21 cellular contexts compared by ENCODE assay signal in genomic region chr14:79342942-79343341, GRCh38.
"Had no signal": no experiment of that assay in that cellular context is flagged by ENCODE, and none has a peak within 500 bp of the region (broad histone marks: within the 10 kb centered on the region; RNA-seq: fewer than 3 reads in every experiment).

No MANE protein-coding gene starts in this region.

- H3K27ac ChIP-seq: cardiac muscle cell, hepatocyte, ovary, prostate gland, testis, upper lobe of left lung had no signal

- H3K36me3 Mint-ChIP-seq: activated naive CD4-positive, alpha-beta T cell treated with anti-CD3 and anti-CD28 coated beads, Interleukin-2, amount 10 ng/mL, durations not matched to agents 7 days and 5 days; natural killer cell treated with Interleukin-12 subunit alpha and Interleukin-12 subunit beta and Interleukin-15 and Interleukin-18, amount 100 ng/mL, for 72 hours; stimulated activated naive B cell treated with anti-CD40 and anti-IgM and Interleukin-4, amounts not matched to agents 10 μg/mL and 1 μg/mL and 100 μg/mL, for 72 hours had no signal

- H3K4me3 ChIP-seq: cardiac muscle cell, hepatocyte, ovary, prostate gland, testis, upper lobe of left lung had no signal

- H2AFZ ChIP-seq: hepatocyte had no signal

- H3K4me2 ChIP-seq: hepatocyte had no signal

- H3K9me3 ChIP-seq: ovary, prostate gland, testis, upper lobe of left lung had no signal

- ATAC-seq: left ventricle myocardium superior; natural killer cell treated with Interleukin-12 subunit alpha and Interleukin-12 subunit beta and Interleukin-15 and Interleukin-18, amount 100 ng/mL, for 72 hours; stimulated activated naive B cell treated with anti-CD40 and anti-IgM and Interleukin-4, amounts not matched to agents 10 μg/mL and 1 μg/mL and 100 μg/mL, for 72 hours; T-helper 17 cell had no signal

- H3K27ac Mint-ChIP-seq: activated CD4-positive, alpha-beta memory T cell treated with anti-CD3 and anti-CD28 coated beads, Interleukin-2, amount 10 ng/mL, durations not matched to agents 7 days and 5 days; activated CD4-positive, alpha-beta T cell treated with anti-CD3 and anti-CD28 coated beads, Interleukin-2, amount 10 ng/mL, durations not matched to agents 24 days and 14 days; activated naive CD4-positive, alpha-beta T cell treated with anti-CD3 and anti-CD28 coated beads, Interleukin-2, amount 10 ng/mL, durations not matched to agents 7 days and 5 days; natural killer cell treated with Interleukin-12 subunit alpha and Interleukin-12 subunit beta and Interleukin-15 and Interleukin-18, amount 100 ng/mL, for 72 hours; stimulated activated naive B cell treated with anti-CD40 and anti-IgM and Interleukin-4, amounts not matched to agents 10 μg/mL and 1 μg/mL and 100 μg/mL, for 72 hours; T-helper 17 cell had no signal

- H3K27me3 Mint-ChIP-seq: activated CD4-positive, alpha-beta memory T cell treated with anti-CD3 and anti-CD28 coated beads, Interleukin-2, amount 10 ng/mL, durations not matched to agents 7 days and 5 days; activated CD4-positive, alpha-beta T cell treated with anti-CD3 and anti-CD28 coated beads, Interleukin-2, amount 10 ng/mL, durations not matched to agents 24 days and 14 days; activated naive CD4-positive, alpha-beta T cell treated with anti-CD3 and anti-CD28 coated beads, Interleukin-2, amount 10 ng/mL, durations not matched to agents 7 days and 5 days; natural killer cell treated with Interleukin-12 subunit alpha and Interleukin-12 subunit beta and Interleukin-15 and Interleukin-18, amount 100 ng/mL, for 72 hours; stimulated activated naive B cell treated with anti-CD40 and anti-IgM and Interleukin-4, amounts not matched to agents 10 μg/mL and 1 μg/mL and 100 μg/mL, for 72 hours; T-helper 17 cell had no signal

- H3K4me1 ChIP-seq: prostate gland, testis, upper lobe of left lung had no signal

- H3K4me1 Mint-ChIP-seq: activated CD4-positive, alpha-beta memory T cell treated with anti-CD3 and anti-CD28 coated beads, Interleukin-2, amount 10 ng/mL, durations not matched to agents 7 days and 5 days; activated CD4-positive, alpha-beta T cell treated with anti-CD3 and anti-CD28 coated beads, Interleukin-2, amount 10 ng/mL, durations not matched to agents 24 days and 14 days; activated naive CD4-positive, alpha-beta T cell treated with anti-CD3 and anti-CD28 coated beads, Interleukin-2, amount 10 ng/mL, durations not matched to agents 7 days and 5 days; stimulated activated naive B cell treated with anti-CD40 and anti-IgM and Interleukin-4, amounts not matched to agents 10 μg/mL and 1 μg/mL and 100 μg/mL, for 72 hours; T-helper 17 cell had no signal

- H3K27me3 ChIP-seq: cardiac muscle cell, ovary, testis, upper lobe of left lung had no signal

- H3K36me3 ChIP-seq: cardiac muscle cell, ovary, prostate gland, upper lobe of left lung had no signal

- DNase-seq: activated CD4-positive, alpha-beta memory T cell treated with anti-CD3 and anti-CD28 coated beads, Interleukin-2, amount 10 ng/mL, durations not matched to agents 7 days and 5 days; activated CD4-positive, alpha-beta T cell treated with anti-CD3 and anti-CD28 coated beads, Interleukin-2, amount 10 ng/mL, durations not matched to agents 24 days and 14 days; activated effector memory CD4-positive, alpha-beta T cell treated with anti-CD3 and anti-CD28 coated beads, Interleukin-2, amount 50 U/mL, for 16 hours; activated naive CD4-positive, alpha-beta T cell treated with anti-CD3 and anti-CD28 coated beads, Interleukin-2, amount 10 ng/mL, durations not matched to agents 7 days and 5 days; activated T-cell treated with anti-CD3 and anti-CD28 coated beads for 4 hours; cortex of kidney; erythroblast; foreskin melanocyte; left ventricle myocardium superior; mammary epithelial cell; ovary; stimulated activated CD4-positive, alpha-beta T cell treated with anti-CD3 and anti-CD28 coated beads, Interleukin-2, amount 100 ng/mL, for 48 hours; stimulated activated CD8-positive, alpha-beta memory T cell treated with anti-CD3 and anti-CD28 coated beads, Interleukin-4, amount 100 ng/mL, for 48 hours; stimulated activated naive B cell treated with anti-CD40 and anti-IgM and Interleukin-4, amounts not matched to agents 10 μg/mL and 1 μg/mL and 100 μg/mL, for 72 hours; T-helper 17 cell; testis; upper lobe of left lung had no signal

- H3K9me3 Mint-ChIP-seq: activated CD4-positive, alpha-beta T cell treated with anti-CD3 and anti-CD28 coated beads, Interleukin-2, amount 10 ng/mL, durations not matched to agents 24 days and 14 days; activated naive CD4-positive, alpha-beta T cell treated with anti-CD3 and anti-CD28 coated beads, Interleukin-2, amount 10 ng/mL, durations not matched to agents 7 days and 5 days had no signal

- H3K79me2 ChIP-seq: hepatocyte had no signal

- H3K4me3 Mint-ChIP-seq: activated CD4-positive, alpha-beta memory T cell treated with anti-CD3 and anti-CD28 coated beads, Interleukin-2, amount 10 ng/mL, durations not matched to agents 7 days and 5 days; activated CD4-positive, alpha-beta T cell treated with anti-CD3 and anti-CD28 coated beads, Interleukin-2, amount 10 ng/mL, durations not matched to agents 24 days and 14 days; activated naive CD4-positive, alpha-beta T cell treated with anti-CD3 and anti-CD28 coated beads, Interleukin-2, amount 10 ng/mL, durations not matched to agents 7 days and 5 days; natural killer cell treated with Interleukin-12 subunit alpha and Interleukin-12 subunit beta and Interleukin-15 and Interleukin-18, amount 100 ng/mL, for 72 hours; stimulated activated naive B cell treated with anti-CD40 and anti-IgM and Interleukin-4, amounts not matched to agents 10 μg/mL and 1 μg/mL and 100 μg/mL, for 72 hours; T-helper 17 cell had no signal
